27 cellular contexts compared by ENCODE assay signal in genomic region chr13:110756268-110756667, GRCh38. TPM values are rescaled to one million over a fixed set of nuclear protein-coding genes. Genes with fewer than 3 reads are reported as not detected.
DNase-seq lines count a peak whose midpoint lies in the region; ATAC-seq and TF ChIP-seq lines count a peak whose summit lies in the region.
"Had no signal": no experiment of that assay in that cellular context is flagged by ENCODE, and none has a peak within 500 bp of the region (broad histone marks: within the 10 kb centered on the region; RNA-seq: fewer than 3 reads in every experiment).

No MANE protein-coding gene starts in this region.

- POLR2A ChIA-PET in IMR-90 (lab: Charles Lee; ENCODE audit: unreplicated experiment) = interaction anchor here (0.6 kb wide), 1 partner anchor 8 kb away, joined by 3 read pairs; no protein-coding TSS in a partner anchor

- H4K20me1 ChIP-seq in IMR-90 (ENCODE audit: insufficient read depth, low read length) = no peaks in the 10 kb centered on the region

- peak overlapping the region; percentile 76 for H2BK5ac ChIP-seq in IMR-90 (ENCODE audit: low read depth, low read length, poor library complexity, severe bottlenecking)

- no peak overlapping the region for H3K4me3 ChIP-seq in AG09309 (ENCODE audit: control insufficient read depth, low read depth, low read length)
- no peak overlapping the region for H3K4me3 ChIP-seq in IMR-90 (ENCODE audit: insufficient read depth, low read depth, low read length)
- H3K4me3 ChIP-seq in cardiac fibroblast (replicated peaks in 1 of 2; ENCODE audit: low read depth in 2 of 2, low read length in 2 of 2) = no peak overlapping the region
- H3K4me3 ChIP-seq in stomach = no peak overlapping the region
- H3K4me3 ChIP-seq in aorta (ENCODE audit: low read length in 2 of 2) = no peak overlapping the region
- H3K4me3 ChIP-seq: esophagus squamous epithelium, right atrium auricular region, upper lobe of right lung had no signal

- no peak overlapping the region for H3K27ac Mint-ChIP-seq in type B pancreatic cell
- H3K27ac Mint-ChIP-seq: activated naive CD8-positive, alpha-beta T cell treated with anti-CD3 and anti-CD28 coated beads for 36 hours; CD4-positive, alpha-beta memory T cell had no signal

- peak overlapping the region; percentile 76; the same call in 1 of the 2 replicates for H4K5ac ChIP-seq in IMR-90 (ENCODE audit: low read depth, low read length)

- in situ Hi-C loops in IMR-90 (cut with MboI; ENCODE audit: low sequenced_read_pairs) = no loop called here

- H3K4me1 ChIP-seq in IMR-90 (ENCODE audit: control insufficient read depth, insufficient read depth, low read length) (peaks cover 18% of the 10 kb centered on the region), stomach (no peaks in the 10 kb centered on the region), aorta (ENCODE audit: control insufficient read depth in 1 of 2, insufficient read depth in 2 of 2, low read length in 2 of 2) (no peaks in the 10 kb centered on the region)
- H3K4me1 ChIP-seq: esophagus squamous epithelium, right atrium auricular region, upper lobe of right lung had no signal

- H3K18ac ChIP-seq in IMR-90 (ENCODE audit: low read depth, low read length) = peak overlapping the region; percentile 89

- H3K36me3 ChIP-seq in IMR-90 (ENCODE audit: control insufficient read depth, insufficient read depth, low read length) (no peaks in the 10 kb centered on the region), stomach (no peaks in the 10 kb centered on the region), aorta (ENCODE audit: control insufficient read depth in 1 of 2, insufficient read depth in 2 of 2, low read length in 1 of 2) (no peaks in the 10 kb centered on the region)
- H3K36me3 ChIP-seq: esophagus squamous epithelium, right atrium auricular region, upper lobe of right lung had no signal

- DNase-seq in AG09309 (ENCODE audit: low read depth) (peak; percentile 14), IMR-90 (peak; percentile 95), cardiac fibroblast (ENCODE audit: low read depth in 2 of 2) (peak; percentile 76 to 92), kidney glomerular epithelial cell (lab: John Stamatoyannopoulos, UW) (peak; percentile 1), stomach (no peak), aorta (no peak), type B pancreatic cell (ENCODE audit: extremely low spot score, unreplicated experiment) (no peak)
- DNase-seq: activated CD8-positive, alpha-beta memory T cell treated with anti-CD3 and anti-CD28 coated beads for 24 hours; activated naive CD8-positive, alpha-beta T cell treated with anti-CD3 and anti-CD28 coated beads for 36 hours; caudate nucleus; CD4-positive, alpha-beta memory T cell; esophagus squamous epithelium; H7; hippocampal formation; KBM-7; midbrain; MV-4-11; NCI-H2081; SIG-M5; stimulated activated naive CD8-positive, alpha-beta T cell treated with anti-CD3 and anti-CD28 coated beads, Interleukin-15, Interleukin-2, amounts not matched to agents 100 U/mL and 50 U/mL, for 24 hours; T-helper 2 cell; upper lobe of right lung had no signal

- H2AK5ac ChIP-seq in IMR-90 (ENCODE audit: low read depth, low read length) = 0 out of 2 replicates have a peak overlapping the region, but pooled peaks have one; percentile 32

- WGBS in IMR-90 (ENCODE audit: extremely low coverage in 2 of 2, insufficient read length in 1 of 2), 2 experiments = no CpG with 5 or more reads among the region's 2 CpGs
- 41 to 54% (median 53%) methylated on average over 2 of the region's 2 CpGs for WGBS in stomach, 5 donors
- WGBS in aorta, 2 donors = 11 to 15% methylated on average over 2 of the region's 2 CpGs

- no peak overlapping the region for H3K9ac ChIP-seq in IMR-90 (ENCODE audit: low read depth, low read length)

- no peak overlapping the region for H2AK9ac ChIP-seq in IMR-90 (replicated peaks; ENCODE audit: low read depth, low read length, poor library complexity)

- H3K56ac ChIP-seq in IMR-90 (ENCODE audit: extremely low read depth, insufficient read depth, low read length) = 0 out of 2 replicates have a peak overlapping the region, but pooled peaks have one; percentile 7

- H3K36me3 Mint-ChIP-seq in type B pancreatic cell = no peaks in the 10 kb centered on the region

- TF ChIP-seq EP300 in stomach (IDR thresholded peaks at IDR 0.05) = no peak

- TF ChIP-seq CTCF in AG09309 (IDR thresholded peaks at IDR 0.05; ENCODE audit: control insufficient read depth, insufficient read depth, low read depth, low read length, missing control alignments) (no peak), IMR-90 (conservative IDR thresholded peaks at IDR 0.05; ENCODE audit: low read depth, low read length) (no peak), cardiac fibroblast (IDR thresholded peaks at IDR 0.05; ENCODE audit: low read depth, low read length) (no peak), stomach (IDR thresholded peaks at IDR 0.05) (no peak), type B pancreatic cell (conservative IDR thresholded peaks at IDR 0.05) (no peak)

- TF ChIP-seq POLR2A in IMR-90 (IDR thresholded peaks at IDR 0.05; ENCODE audit: low read depth, low read length) (no peak), stomach (IDR thresholded peaks at IDR 0.05) (no peak)

- H3K4me1 Mint-ChIP-seq in type B pancreatic cell (ENCODE audit: unreplicated experiment) = no peaks in the 10 kb centered on the region
- H3K4me1 Mint-ChIP-seq: activated naive CD8-positive, alpha-beta T cell treated with anti-CD3 and anti-CD28 coated beads for 36 hours; CD4-positive, alpha-beta memory T cell; neural crest cell had no signal

- no peak overlapping the region for H3K4me3 Mint-ChIP-seq in type B pancreatic cell
- H3K4me3 Mint-ChIP-seq: activated naive CD8-positive, alpha-beta T cell treated with anti-CD3 and anti-CD28 coated beads for 36 hours; CD4-positive, alpha-beta memory T cell; neural crest cell had no signal

- peak overlapping the region; percentile 18; the same call in 2 of the 3 replicates for H2BK15ac ChIP-seq in IMR-90 (ENCODE audit: low read depth, low read length)

- no TSS peak for BruUV-seq in IMR-90 (replicated peaks; lab: Mats Ljungman, UMichigan)

- peak overlapping the region; percentile 62; the same call in 1 of the 2 replicates for H4K91ac ChIP-seq in IMR-90 (ENCODE audit: insufficient read depth, low read depth, low read length)

- peak; percentile 87 for ATAC-seq in IMR-90 (ENCODE audit: low read depth)
- no peak for ATAC-seq in GM21381 (IDR thresholded peaks at IDR 0.05; ENCODE audit: unreplicated experiment)
- no peak for ATAC-seq in aorta (ENCODE audit: low FRiP score)
- ATAC-seq: activated CD4-positive, CD25-positive, alpha-beta regulatory T cell treated with anti-CD3 and anti-CD28 coated beads, Interleukin-2, amount 50 U/mL, for 24 hours; stimulated activated naive CD8-positive, alpha-beta T cell treated with anti-CD3 and anti-CD28 coated beads, Interleukin-15, Interleukin-2, amounts not matched to agents 100 U/mL and 50 U/mL, for 24 hours; upper lobe of right lung had no signal

- no peak for TF ChIP-seq RAD21 in IMR-90 (IDR thresholded peaks at IDR 0.05; ENCODE audit: low read length)

- dilution Hi-C loops in IMR-90 (cut with HindIII; ENCODE audit: low sequenced_read_pairs, unreplicated experiment) = no loop called here

- H2AFZ ChIP-seq in IMR-90 (replicated peaks; ENCODE audit: low read length, poor library complexity) = peak overlapping the region; percentile 60

- no peaks in the 10 kb centered on the region for H3K27me3 ChIP-seq in IMR-90 (ENCODE audit: control insufficient read depth, insufficient read depth, low read length)
- H3K27me3 ChIP-seq in stomach = no peaks in the 10 kb centered on the region
- no peaks in the 10 kb centered on the region for H3K27me3 ChIP-seq in aorta (ENCODE audit: control insufficient read depth in 1 of 2, insufficient read depth in 2 of 2, low read length in 1 of 2)
- H3K27me3 ChIP-seq: esophagus squamous epithelium, right atrium auricular region, upper lobe of right lung had no signal

- peak overlapping the region; percentile 69 for H2BK120ac ChIP-seq in IMR-90 (ENCODE audit: low read depth, low read length)

- CTCF ChIA-PET in IMR-90 (lab: Yijun Ruan, JAX) = no interaction called here

- intact Hi-C loops in IMR-90 (cut with micrococcal nuclease) = loop anchor here (5.0 kb wide), 2 partner anchors 39 to 46 kb away; no protein-coding TSS in a partner anchor
- intact Hi-C loops in stomach (cut with DNase I; ENCODE audit: low total_unique reads) = no loop called here
- intact Hi-C loops in aorta (cut with DNase I) = no loop called here

- no peaks in the 10 kb centered on the region for H3K9me3 Mint-ChIP-seq in type B pancreatic cell
- H3K9me3 Mint-ChIP-seq: activated naive CD8-positive, alpha-beta T cell treated with anti-CD3 and anti-CD28 coated beads for 36 hours had no signal

- no peak overlapping the region for H3K14ac ChIP-seq in IMR-90 (replicated peaks; ENCODE audit: low read depth, low read length)

- no peaks in the 10 kb centered on the region for H3K27me3 Mint-ChIP-seq in type B pancreatic cell

- peak overlapping the region; percentile 70 for H3K4ac ChIP-seq in IMR-90 (ENCODE audit: low read depth, low read length)

- peak overlapping the region; percentile 43; the same call in 1 of the 2 replicates for H3K27ac ChIP-seq in IMR-90 (ENCODE audit: insufficient read depth, low read length)
- H3K27ac ChIP-seq in stomach = no peak overlapping the region
- H3K27ac ChIP-seq in aorta (ENCODE audit: low read depth in 1 of 2, low read length in 2 of 2) = no peak overlapping the region
- H3K27ac ChIP-seq: esophagus squamous epithelium, HL-60, right atrium auricular region, upper lobe of right lung had no signal

- H2BK20ac ChIP-seq in IMR-90 (ENCODE audit: low read depth, low read length) = peak overlapping the region; percentile 32; the same call in 1 of the 2 replicates

- H3K9me3 ChIP-seq in IMR-90 (ENCODE audit: control insufficient read depth, insufficient read depth, low read length) = 0 out of 2 replicates have a peak, but pooled peaks cover 2% of the 10 kb centered on the region
- peaks cover 0 to 2% (median 0%) of the 10 kb centered on the region in 4 donors for H3K9me3 ChIP-seq in stomach
- H3K9me3 ChIP-seq in aorta (ENCODE audit: control insufficient read depth, low read length) = no peaks in the 10 kb centered on the region
- H3K9me3 ChIP-seq: esophagus squamous epithelium, right atrium auricular region, upper lobe of right lung had no signal

- H4K8ac ChIP-seq in IMR-90 (ENCODE audit: low read depth in 2 of 2, low read length in 2 of 2) = peak overlapping the region in 1 of 2 experiments; percentile 60; a peak in 2 of 4 replicates

- no peaks in the 10 kb centered on the region for H3K79me1 ChIP-seq in IMR-90 (ENCODE audit: low read depth in 1 of 2, low read length in 2 of 2)

- peak overlapping the region; percentile 17; the same call in 1 of the 2 replicates for H3K4me2 ChIP-seq in IMR-90 (ENCODE audit: low read depth, low read length)

- peaks cover 10% of the 10 kb centered on the region; the same call in 1 of the 2 replicates for H3K9me1 ChIP-seq in IMR-90 (ENCODE audit: insufficient read depth, low read length)

- no peak overlapping the region for H3K23ac ChIP-seq in IMR-90 (ENCODE audit: low read depth, low read length)

RNA-seq across cellular contexts. Expression of gene ING1, which starts 42.8 kb away (rescaled TPM):
- total RNA-seq in IMR-90 (2012; rRNA removed) = 9.1 and 11.7 TPM in 2 replicates
- polyA plus RNA-seq in IMR-90 (2012; rRNA removed) = 13.5 and 17.5 TPM in 2 replicates
- 12.9 and 25.4 TPM in 2 replicates for polyA plus RNA-seq in IMR-90 (2012; cell fraction: cytosol; rRNA removed)
- 22.3 and 33.7 TPM in 2 replicates for polyA plus RNA-seq in IMR-90 (2012; cell fraction: nucleus; rRNA removed; ENCODE audit: low replicate concordance)
- 10 to 100 TPM in 3 of 5 donors, 1 to 10 TPM in 2; 6.4 to 88.9 (median 12.9) TPM for total RNA-seq in stomach
- 1 to 10 TPM; 6.7 to 7.7 (median 7.0) TPM for polyA plus RNA-seq in stomach
- 10 to 100 TPM; 10.5 to 10.6 TPM for total RNA-seq in aorta
- 10 to 100 TPM in 1 of 2 donors, 1 to 10 TPM in 1; 7.4 to 16.8 TPM for polyA plus RNA-seq in aorta
- 17.8 and 18.0 TPM in 2 replicates for total RNA-seq in type B pancreatic cell (ENCODE audit: low replicate concordance)

RNA-seq across cellular contexts. Expression of gene CARS2, which starts 50.4 kb away (rescaled TPM):
- total RNA-seq in IMR-90 (2012; rRNA removed) (71.4 and 76.2 TPM in 2 replicates), stomach (100 to 1,000 TPM in 1 of 5 donors, 10 to 100 TPM in 4; 59.4 to 247 (median 70.0) TPM), aorta (10 to 100 TPM; 47.3 to 65.5 TPM), type B pancreatic cell (ENCODE audit: low replicate concordance) (62.0 and 73.4 TPM in 2 replicates)
- polyA plus RNA-seq in IMR-90 (2012; rRNA removed) (75.1 and 76.4 TPM in 2 replicates), stomach (10 to 100 TPM; 49.3 to 87.2 (median 81.4) TPM), aorta (100 to 1,000 TPM in 1 of 2 donors, 10 to 100 TPM in 1; 38.3 to 125 TPM)
- 40.3 and 63.1 TPM in 2 replicates for polyA plus RNA-seq in IMR-90 (2012; cell fraction: cytosol; rRNA removed)
- 266 and 332 TPM in 2 replicates for polyA plus RNA-seq in IMR-90 (2012; cell fraction: nucleus; rRNA removed; ENCODE audit: low replicate concordance)

Comparison
In these comparisons a context has a peak if more than half of its experiments do, and no peak if none do; other contexts are left out.
1. DNase-seq: peak in AG09309 (single experiment), IMR-90 (single experiment), cardiac fibroblast (2 of 2) and kidney glomerular epithelial cell (single experiment); none in stomach (single experiment), aorta (0 of 2) and type B pancreatic cell (single experiment).